ENCODE assay signal across 23 cellular contexts in genomic region chr13:30639671-30640070, GRCh38.
"Had no signal": no experiment of that assay in that cellular context is flagged by ENCODE, and none has a peak within 500 bp of the region (broad histone marks: within the 10 kb centered on the region; RNA-seq: fewer than 3 reads in every experiment).

No MANE protein-coding gene starts in this region.

- H3K27ac Mint-ChIP-seq: activated B cell treated with CpG ODN at 0.5 μM for 24 hours; activated CD4-positive, alpha-beta T cell treated with anti-CD3 and anti-CD28 coated beads, Interleukin-2, amount 10 ng/mL, durations not matched to agents 24 days and 14 days; activated T-helper 1 cell treated with anti-CD3 and anti-CD28 coated beads, Interleukin-12 subunit alpha, Interleukin-12 subunit beta, Interleukin-2, Interleukin-4 antibody, amounts not matched to agents 30 ng/mL and 10 ng/mL and 1 ng/mL, durations not matched to agents 14 hours and 24 hours and 36 hours; nephron; progenitor cell of endocrine pancreas; type B pancreatic cell had no signal

- H3K9me3 Mint-ChIP-seq: activated B cell treated with CpG ODN at 0.5 μM for 24 hours; activated T-helper 1 cell treated with anti-CD3 and anti-CD28 coated beads, Interleukin-12 subunit alpha, Interleukin-12 subunit beta, Interleukin-2, Interleukin-4 antibody, amounts not matched to agents 30 ng/mL and 10 ng/mL and 1 ng/mL, durations not matched to agents 14 hours and 24 hours and 36 hours had no signal

- H3K4me3 ChIP-seq: ascending aorta, cardiac muscle cell, colonic mucosa, smooth muscle cell, suprapubic skin had no signal

- H3K27ac ChIP-seq: ascending aorta, cardiac muscle cell, colonic mucosa, suprapubic skin had no signal

- H3K27me3 ChIP-seq: ascending aorta, cardiac muscle cell, colonic mucosa, suprapubic skin had no signal

- ATAC-seq: left ventricle myocardium superior, right cardiac atrium had no signal

- H3K9me3 ChIP-seq: ascending aorta, colonic mucosa, suprapubic skin had no signal

- H3K4me1 ChIP-seq: ascending aorta, colonic mucosa had no signal

- H3K36me3 ChIP-seq: colonic mucosa had no signal

- H3K27me3 Mint-ChIP-seq: activated B cell treated with CpG ODN at 0.5 μM for 24 hours; activated CD4-positive, alpha-beta T cell treated with anti-CD3 and anti-CD28 coated beads, Interleukin-2, amount 10 ng/mL, durations not matched to agents 24 days and 14 days; progenitor cell of endocrine pancreas; type B pancreatic cell had no signal

- DNase-seq: activated B cell treated with CpG ODN at 0.5 μM for 24 hours; activated CD4-positive, alpha-beta T cell treated with anti-CD3 and anti-CD28 coated beads, Interleukin-2, amount 10 ng/mL, durations not matched to agents 24 days and 14 days; activated CD8-positive, alpha-beta memory T cell treated with anti-CD3 and anti-CD28 coated beads for 24 hours; activated naive CD4-positive, alpha-beta T cell; colonic mucosa; effector CD4-positive, alpha-beta T cell; hypothalamus; kidney glomerular epithelial cell; left ventricle myocardium superior; mesenchymal stem cell; right cardiac atrium; stimulated activated CD4-positive, alpha-beta T cell treated with anti-CD3 and anti-CD28 coated beads, Interleukin-4, amount 100 ng/mL, for 4 hours; stimulated activated CD8-positive, alpha-beta memory T cell treated with anti-CD3 and anti-CD28 coated beads, Interleukin-4, amount 100 ng/mL, for 48 hours; stimulated activated naive CD4-positive, alpha-beta T cell treated with Interleukin-2 at 50 U/mL for 16 hours; T-helper 2 cell had no signal

- H3K4me2 ChIP-seq: smooth muscle cell had no signal

- H3K4me3 Mint-ChIP-seq: activated B cell treated with CpG ODN at 0.5 μM for 24 hours; activated CD4-positive, alpha-beta T cell treated with anti-CD3 and anti-CD28 coated beads, Interleukin-2, amount 10 ng/mL, durations not matched to agents 24 days and 14 days; activated T-helper 1 cell treated with anti-CD3 and anti-CD28 coated beads, Interleukin-12 subunit alpha, Interleukin-12 subunit beta, Interleukin-2, Interleukin-4 antibody, amounts not matched to agents 30 ng/mL and 10 ng/mL and 1 ng/mL, durations not matched to agents 14 hours and 24 hours and 36 hours; nephron; type B pancreatic cell had no signal
